20 cellular contexts compared by ENCODE assay signal in genomic region chr14:52026921-52027320, GRCh38. TPM values are rescaled to one million over a fixed set of nuclear protein-coding genes. Genes with fewer than 3 reads are reported as not detected.
DNase-seq lines count a peak whose midpoint lies in the region; FAIRE-seq and TF ChIP-seq lines count a peak whose summit lies in the region.
"Had no signal": no experiment of that assay in that cellular context is flagged by ENCODE, and none has a peak within 500 bp of the region (broad histone marks: within the 10 kb centered on the region; RNA-seq: fewer than 3 reads in every experiment).

No MANE protein-coding gene starts in this region.

- H3K36me3 Mint-ChIP-seq in MCF 10A (ENCODE audit: insufficient read depth, unreplicated experiment), result no peaks in the 10 kb centered on the region
- H3K36me3 Mint-ChIP-seq: CD14-positive monocyte had no signal

- POLR2A ChIA-PET in MCF 10A (lab: Yijun Ruan, JAX) (no interaction called here), A673 (lab: Charles Lee; ENCODE audit: low non-redundant PET) (no interaction called here)

- H3K4me1 ChIP-seq in mammary epithelial cell (ENCODE audit: insufficient read depth, low read length), result peaks cover 4% of the 10 kb centered on the region
- H3K4me1 ChIP-seq in smooth muscle cell (ENCODE audit: low read depth), result no peaks in the 10 kb centered on the region
- peaks cover 40% of the 10 kb centered on the region for H3K4me1 ChIP-seq in A673 (ENCODE audit: insufficient read depth, low read length, poor library complexity, severe bottlenecking)
- peaks cover 0 to 10% of the 10 kb centered on the region in 2 donors for H3K4me1 ChIP-seq in adrenal gland (replicated peaks in 1 of 2)

- no peak overlapping the region for H3K27ac Mint-ChIP-seq in MCF 10A (ENCODE audit: low read depth, unreplicated experiment)
- H3K27ac Mint-ChIP-seq: CD14-positive monocyte had no signal

- TF ChIP-seq CTCF in mammary epithelial cell (conservative IDR thresholded peaks at IDR 0.05 in 1 of 2, IDR thresholded peaks at IDR 0.05 in 1 of 2; ENCODE audit: extremely low read depth in 1 of 2, insufficient read depth in 1 of 2, low read depth in 1 of 2, low read length in 2 of 2) (no peak), MCF 10A (IDR thresholded peaks at IDR 0.05; ENCODE audit: unreplicated experiment) (no peak), bronchial epithelial cell (IDR thresholded peaks at IDR 0.05; ENCODE audit: insufficient read depth, low read length, severe bottlenecking) (no peak), smooth muscle cell (IDR thresholded peaks at IDR 0.05; ENCODE audit: borderline replicate concordance, insufficient read depth, poor library complexity, severe bottlenecking) (no peak), A673 (conservative IDR thresholded peaks at IDR 0.05; ENCODE audit: low read depth, low read length) (no peak), adrenal gland (IDR thresholded peaks at IDR 0.05) (no peak)

- H3K9ac ChIP-seq in mammary epithelial cell (ENCODE audit: insufficient read depth, low read length), result no peak overlapping the region
- H3K9ac ChIP-seq in smooth muscle cell (ENCODE audit: low read depth), result no peak overlapping the region

- H3K4me3 Mint-ChIP-seq in MCF 10A (ENCODE audit: unreplicated experiment), result no peak overlapping the region
- H3K4me3 Mint-ChIP-seq: CD14-positive monocyte had no signal

- 56% methylated on average over 8 of the region's 10 CpGs for WGBS in mammary epithelial cell (ENCODE audit: low coverage, missing lambda C conversion rate)
- 92% methylated on average over 10 of the region's 10 CpGs for WGBS in smooth muscle cell (ENCODE audit: low lambda C conversion rate)
- WGBS in adrenal gland, 4 donors, result 69 to 82% (median 72%) methylated on average over 8 to 10 of the region's 10 CpGs

- CTCF ChIA-PET in mammary epithelial cell (lab: Charles Lee; ENCODE audit: low non-redundant PET) (no interaction called here), MCF 10A (lab: Yijun Ruan, JAX) (no interaction called here), A673 (lab: Charles Lee) (no interaction called here)

- no peak overlapping the region for H3K27ac ChIP-seq in mammary epithelial cell (ENCODE audit: insufficient read depth, low read depth, low read length)
- peak overlapping the region; percentile 83 for H3K27ac ChIP-seq in smooth muscle cell (ENCODE audit: low read depth)
- no peak overlapping the region for H3K27ac ChIP-seq in A673 (ENCODE audit: low read depth, low read length, poor library complexity, severe bottlenecking)
- H3K27ac ChIP-seq in adrenal gland, result peak overlapping the region in 1 of 5 donors; percentile 62
- H3K27ac ChIP-seq: 22Rv1, HL-60 had no signal

- H3K4me1 Mint-ChIP-seq in MCF 10A (ENCODE audit: insufficient read depth, unreplicated experiment), result peaks cover 12% of the 10 kb centered on the region

- H2AFZ ChIP-seq in mammary epithelial cell (ENCODE audit: low read depth, low read length) (peak overlapping the region; percentile 4), smooth muscle cell (ENCODE audit: low read depth) (no peak overlapping the region)

- in situ Hi-C loops in mammary epithelial cell (cut with MboI; ENCODE audit: low sequenced_read_pairs in 2 of 2), result loop anchor here in 1 of 2 donors (25.0 kb wide), 1 partner anchor 110 kb away; no protein-coding TSS in a partner anchor

- BruUV-seq in mammary epithelial cell (replicated peaks; lab: Mats Ljungman, UMichigan) (no TSS peak), MCF 10A (replicated peaks; lab: Mats Ljungman, UMichigan) (no TSS peak), A673 (replicated peaks; lab: Mats Ljungman, UMichigan) (no TSS peak)

- no peaks in the 10 kb centered on the region for H4K20me1 ChIP-seq in mammary epithelial cell (ENCODE audit: insufficient read depth, low read length)
- no peaks in the 10 kb centered on the region for H4K20me1 ChIP-seq in smooth muscle cell (ENCODE audit: low read depth)

- H3K27me3 ChIP-seq in mammary epithelial cell (ENCODE audit: insufficient read depth, low read length) (no peaks in the 10 kb centered on the region), bronchial epithelial cell (ENCODE audit: control insufficient read depth, insufficient read depth, low read length) (no peaks in the 10 kb centered on the region), smooth muscle cell (ENCODE audit: low read depth) (no peaks in the 10 kb centered on the region), A673 (replicated peaks; ENCODE audit: insufficient read depth, low read depth, low read length, poor library complexity) (no peaks in the 10 kb centered on the region), adrenal gland (no peaks in the 10 kb centered on the region)

- H3F3A ChIP-seq in smooth muscle cell (ENCODE audit: low read depth), result peaks cover 22% of the 10 kb centered on the region

- dilution Hi-C loops in mammary epithelial cell (cut with HindIII; ENCODE audit: low sequenced_read_pairs), result no loop called here

- no peaks in the 10 kb centered on the region for H3K27me3 Mint-ChIP-seq in MCF 10A (ENCODE audit: insufficient read depth, unreplicated experiment)

- H3K36me3 ChIP-seq in mammary epithelial cell (ENCODE audit: insufficient read depth, low read length) (no peaks in the 10 kb centered on the region), bronchial epithelial cell (ENCODE audit: control insufficient read depth, insufficient read depth, low read length) (no peaks in the 10 kb centered on the region), smooth muscle cell (ENCODE audit: low read depth) (no peaks in the 10 kb centered on the region), A673 (ENCODE audit: insufficient read depth, low read length, poor library complexity, severe bottlenecking) (peaks cover 11% of the 10 kb centered on the region), adrenal gland (replicated peaks in 1 of 2) (peaks cover 0 to 4% of the 10 kb centered on the region in 2 donors)

- H3K79me2 ChIP-seq in mammary epithelial cell (ENCODE audit: insufficient read depth, low read length) (no peaks in the 10 kb centered on the region), smooth muscle cell (ENCODE audit: low read depth) (no peaks in the 10 kb centered on the region)

- H3K9me3 Mint-ChIP-seq in MCF 10A (ENCODE audit: unreplicated experiment), result no peaks in the 10 kb centered on the region

- H3K4me2 ChIP-seq in mammary epithelial cell (ENCODE audit: insufficient read depth, low read depth, low read length), result no peak overlapping the region
- no peak overlapping the region for H3K4me2 ChIP-seq in smooth muscle cell

- H3K4me3 ChIP-seq in mammary epithelial cell (replicated peaks in 1 of 3; ENCODE audit: insufficient read depth in 1 of 3, low read depth in 2 of 3, low read length in 3 of 3) (no peak overlapping the region), bronchial epithelial cell (ENCODE audit: low read depth, low read length) (no peak overlapping the region), smooth muscle cell (no peak overlapping the region), A673 (ENCODE audit: low read depth, low read length, poor library complexity, severe bottlenecking) (no peak overlapping the region), adrenal gland (no peak overlapping the region)
- H3K4me3 ChIP-seq: K562 had no signal

- H3K9me3 ChIP-seq in mammary epithelial cell (replicated peaks; ENCODE audit: insufficient read depth, low read length), result no peaks in the 10 kb centered on the region
- H3K9me3 ChIP-seq in smooth muscle cell (replicated peaks; ENCODE audit: low read depth), result no peaks in the 10 kb centered on the region
- H3K9me3 ChIP-seq in A673 (ENCODE audit: low read depth, low read length, poor library complexity, severe bottlenecking), result no peaks in the 10 kb centered on the region
- H3K9me3 ChIP-seq in adrenal gland (replicated peaks in 1 of 3), result no peaks in the 10 kb centered on the region
- H3K9me3 ChIP-seq: Caco-2 had no signal

- DNase-seq in mammary epithelial cell (no peak), MCF 10A (ENCODE audit: unreplicated experiment) (no peak), bronchial epithelial cell (ENCODE audit: low read depth) (no peak), lung microvascular endothelial cell (ENCODE audit: low read depth in 2 of 2) (peak; percentile 16 to 23), smooth muscle cell (lab: John Stamatoyannopoulos, UW; ENCODE audit: unreplicated experiment) (no peak), A673 (ENCODE audit: low spot score) (no peak), adrenal gland (no peak)
- no peak for DNase-seq in activated CD4-positive, alpha-beta T cell treated with anti-CD3 and anti-CD28 coated beads, Interleukin-2, amount 50 U/mL, for 48 hours
- DNase-seq: Caco-2, MM.1S, NCI-H1105 treated with DMSO at 0.1 percent for 48 hours, NCI-H187, NCI-H2171 treated with DMSO at 0.1 percent for 48 hours, NCI-H510A, NCI-H82, SHP77 had no signal

- intact Hi-C loops in mammary epithelial cell (cut with micrococcal nuclease), result no loop called here
- intact Hi-C loops in MCF 10A (cut with micrococcal nuclease), result no loop called here
- intact Hi-C loops in A673 (cut with micrococcal nuclease; ENCODE audit: unreplicated experiment), result no loop called here
- intact Hi-C loops in adrenal gland (cut with DNase I), result no loop called here

- FAIRE-seq in bronchial epithelial cell (lab: Jason Lieb, UNC), result peak; percentile 18
- FAIRE-seq: K562 had no signal

- no peak for TF ChIP-seq POLR2A in adrenal gland (IDR thresholded peaks at IDR 0.05)

RNA-seq across cellular contexts. Expression of gene RTRAF, which starts 37.6 kb away (rescaled TPM):
- total RNA-seq in mammary epithelial cell (100 to 1,000 TPM in 1 of 2 donors, 10 to 100 TPM in 1; 52.7 to 176 TPM), MCF 10A (2022) (285 and 358 TPM in 2 replicates), bronchial epithelial cell (54.8 and 69.2 TPM in 2 replicates), lung microvascular endothelial cell (107 and 155 TPM in 2 replicates), smooth muscle cell (143 and 163 TPM in 2 replicates), A673 (2021) (258 and 267 TPM in 2 replicates), adrenal gland (100 to 1,000 TPM in 4 of 8 donors, 10 to 100 TPM in 4; 12.9 to 220 (median 108) TPM)
- polyA plus RNA-seq in mammary epithelial cell (82.0 TPM), smooth muscle cell (218 and 221 TPM in 2 replicates), adrenal gland (100 to 1,000 TPM; 215 to 308 (median 219) TPM)
- 105 TPM for polyA minus RNA-seq in mammary epithelial cell

RNA-seq across cellular contexts. Expression of gene NID2, which starts 41.9 kb away (rescaled TPM):
- 10 to 100 TPM in 1 of 2 donors, 1 to 10 TPM in 1; 4.8 to 17.2 TPM for total RNA-seq in mammary epithelial cell
- 20.6 TPM for polyA plus RNA-seq in mammary epithelial cell
- 36.6 TPM for polyA minus RNA-seq in mammary epithelial cell
- total RNA-seq in MCF 10A (2022), result not detected in 2 replicates
- total RNA-seq in bronchial epithelial cell, result 0.38 and 3.9 TPM in 2 replicates
- total RNA-seq in lung microvascular endothelial cell, result 9.7 and 10.5 TPM in 2 replicates
- total RNA-seq in smooth muscle cell, result 217 and 229 TPM in 2 replicates
- polyA plus RNA-seq in smooth muscle cell, result 130 and 196 TPM in 2 replicates
- 12.6 and 20.3 TPM in 2 replicates for total RNA-seq in A673 (2021)
- 10 to 100 TPM; 19.1 to 61.3 (median 36.1) TPM for total RNA-seq in adrenal gland
- polyA plus RNA-seq in adrenal gland, result 10 to 100 TPM in 2 of 3 donors, 1 to 10 TPM in 1; 7.2 to 22.7 (median 15.3) TPM
- polyA plus RNA-seq: CD14-positive monocyte had no signal

Comparison
In these comparisons a context has a peak if more than half of its experiments do, and no peak if none do; other contexts are left out.
1. DNase-seq: peak in lung microvascular endothelial cell (2 of 2); none in mammary epithelial cell (single experiment), MCF 10A (single experiment), bronchial epithelial cell (single experiment), smooth muscle cell (single experiment), activated CD4-positive, alpha-beta T cell treated with anti-CD3 and anti-CD28 coated beads, Interleukin-2, amount 50 U/mL, for 48 hours (0 of 2), A673 (single experiment) and adrenal gland (0 of 7).